Comparison of ENCODE assay signal across 8 cellular contexts in genomic region chr17:48106802-48107136, GRCh38. TPM values are rescaled to one million over a fixed set of nuclear protein-coding genes. Genes with fewer than 3 reads are reported as not detected.
A peak's percentile ranks its signal among the peaks of the same experiment; 100 is the strongest.
DNase-seq lines count a peak whose midpoint lies in the region; ATAC-seq and TF ChIP-seq lines count a peak whose summit lies in the region.

No MANE protein-coding gene starts in this region.

- TF ChIP-seq CTCF in BE2C (IDR thresholded peaks at IDR 0.05; ENCODE audit: low read depth, low read length) (no peak), nephron progenitor cell (IDR thresholded peaks at IDR 0.05) (no peak)

- H3K4me1 ChIP-seq in BE2C: peaks cover 3% of the 10 kb centered on the region
- peaks cover 9% of the 10 kb centered on the region for H3K4me1 ChIP-seq in ectodermal cell (ENCODE audit: control insufficient read depth, insufficient read depth, low read length)

- H3K4me3 ChIP-seq in BE2C (ENCODE audit: low read depth, low read length) (peak overlapping the region; percentile 98), ectodermal cell (ENCODE audit: insufficient read depth, low read depth, low read length) (peak overlapping the region; percentile 76)

- H3K36me3 ChIP-seq in BE2C: no peaks in the 10 kb centered on the region
- H3K36me3 ChIP-seq in ectodermal cell (ENCODE audit: control insufficient read depth, insufficient read depth, low read length): no peaks in the 10 kb centered on the region

- 64 to 66% methylated on average over 13 of the region's 13 CpGs for WGBS in ectodermal cell, 2 experiments

- H3K9me3 ChIP-seq in BE2C (no peaks in the 10 kb centered on the region), ectodermal cell (ENCODE audit: control insufficient read depth, low read length) (no peaks in the 10 kb centered on the region)

- peak overlapping the region; percentile 92 for H3K4me3 Mint-ChIP-seq in nephron progenitor cell

- H3K27me3 Mint-ChIP-seq in nephron progenitor cell (ENCODE audit: low read depth, poor library complexity): peaks cover 5% of the 10 kb centered on the region

- H3K36me3 Mint-ChIP-seq in nephron progenitor cell (ENCODE audit: low read depth): peaks cover 7% of the 10 kb centered on the region

- ATAC-seq in GM21515 (IDR thresholded peaks at IDR 0.05; ENCODE audit: unreplicated experiment): no peak

- peaks cover 33% of the 10 kb centered on the region for H3K4me1 Mint-ChIP-seq in nephron progenitor cell

- H3K27ac ChIP-seq in ectodermal cell (ENCODE audit: insufficient read depth, low read depth, low read length, poor library complexity, severe bottlenecking): no peak overlapping the region

- H3K27me3 ChIP-seq in BE2C (no peaks in the 10 kb centered on the region), ectodermal cell (ENCODE audit: control insufficient read depth, insufficient read depth, low read length, poor library complexity, severe bottlenecking) (no peaks in the 10 kb centered on the region)

- no peak overlapping the region for H3K27ac Mint-ChIP-seq in nephron progenitor cell

- DNase-seq in BE2C: no peak
- DNase-seq in NCI-H69 (lab: John Stamatoyannopoulos, UW): peak; percentile 44
- no peak for DNase-seq in nephron progenitor cell
- DNase-seq in iPS-NIHi7 (ENCODE audit: extremely low spot score): no peak
- no peak for DNase-seq in NCI-H2029 treated with DMSO at 0.1 percent for 48 hours (lab: John Stamatoyannopoulos, UW)
- no peak for DNase-seq in activated CD4-positive, CD25-positive, alpha-beta regulatory T cell treated with anti-CD3 and anti-CD28 coated beads, Interleukin-2, amount 50 U/mL, for 72 hours

- H3K9me3 Mint-ChIP-seq in nephron progenitor cell: peaks cover 19% of the 10 kb centered on the region

RNA-seq across cellular contexts. Expression of gene SNX11, which starts 0.8 kb away (rescaled TPM):
- 15.1 TPM for polyA plus RNA-seq in BE2C (2012; ENCODE audit: insufficient read depth, insufficient read length, low read depth)
- 26.1 TPM for polyA plus RNA-seq in ectodermal cell (2013, experiment 1 of 4)
- 26.5 TPM for polyA plus RNA-seq in ectodermal cell (2013, experiment 2 of 4)
- polyA plus RNA-seq in ectodermal cell (2013, experiment 3 of 4): 19.6 TPM
- polyA plus RNA-seq in ectodermal cell (2013, experiment 4 of 4): 23.3 TPM

RNA-seq across cellular contexts. Expression of gene CBX1, which starts 5.5 kb away (rescaled TPM):
- polyA plus RNA-seq in BE2C (2012; ENCODE audit: insufficient read depth, insufficient read length, low read depth): 67.8 TPM
- 275 TPM for polyA plus RNA-seq in ectodermal cell (2013, experiment 1 of 4)
- polyA plus RNA-seq in ectodermal cell (2013, experiment 2 of 4): 281 TPM
- 228 TPM for polyA plus RNA-seq in ectodermal cell (2013, experiment 3 of 4)
- 252 TPM for polyA plus RNA-seq in ectodermal cell (2013, experiment 4 of 4)

RNA-seq across cellular contexts. Expression of gene NFE2L1, which starts 58.6 kb away (rescaled TPM):
- 506 TPM for polyA plus RNA-seq in BE2C (2012; ENCODE audit: insufficient read depth, insufficient read length, low read depth)
- 140 TPM for polyA plus RNA-seq in ectodermal cell (2013, experiment 1 of 4)
- polyA plus RNA-seq in ectodermal cell (2013, experiment 2 of 4): 152 TPM
- polyA plus RNA-seq in ectodermal cell (2013, experiment 3 of 4): 101 TPM
- 109 TPM for polyA plus RNA-seq in ectodermal cell (2013, experiment 4 of 4)
